Comparison of ENCODE assay signal across 18 cellular contexts in the genomic region with DNA sequence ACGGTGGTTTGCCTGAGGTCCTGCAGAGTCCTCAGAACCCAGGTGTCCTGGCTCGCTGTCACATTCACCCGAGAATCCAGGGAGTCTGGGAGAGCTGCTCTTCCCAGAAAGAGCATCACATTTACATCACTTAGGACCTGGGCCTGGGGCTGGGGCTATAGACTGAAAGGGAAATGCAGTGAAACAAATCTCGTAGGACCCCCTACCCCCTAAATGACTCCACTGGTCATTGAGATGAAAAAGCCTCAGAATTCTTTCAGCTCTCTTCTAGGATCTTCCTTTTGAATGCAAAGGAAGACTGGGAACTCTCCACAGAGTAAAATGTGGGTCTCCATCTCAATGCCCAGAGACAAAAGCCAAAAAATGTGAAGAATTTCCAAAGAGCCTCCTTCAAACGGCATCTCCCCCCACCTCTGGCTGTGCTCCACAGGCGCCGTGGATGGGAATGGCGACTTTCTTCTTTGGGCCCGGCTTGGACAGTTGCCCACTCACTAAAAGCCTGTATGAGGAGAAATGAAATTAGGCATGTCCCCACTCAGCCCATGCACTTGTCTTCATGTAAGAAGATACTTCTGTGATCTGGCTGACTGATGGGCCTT. TPM values are rescaled to one million over a fixed set of nuclear protein-coding genes. Genes with fewer than 3 reads are reported as not detected.
DNase-seq lines count a peak whose midpoint lies in the region; ATAC-seq and TF ChIP-seq lines count a peak whose summit lies in the region.
"Had no signal": no experiment of that assay in that cellular context is flagged by ENCODE, and none has a peak within 500 bp of the region (broad histone marks: within the 10 kb centered on the region; RNA-seq: fewer than 3 reads in every experiment).

No MANE protein-coding gene starts in this region.

- H3K4me3 ChIP-seq in smooth muscle cell (no peak overlapping the region), body of pancreas (no peak overlapping the region)
- H3K4me3 ChIP-seq: right atrium auricular region had no signal

- H3K27ac ChIP-seq in smooth muscle cell (ENCODE audit: low read depth) = no peak overlapping the region
- no peak overlapping the region for H3K27ac ChIP-seq in body of pancreas
- H3K27ac ChIP-seq: 22Rv1, brain microvascular endothelial cell had no signal

- no peak for TF ChIP-seq CTCF in smooth muscle cell (IDR thresholded peaks at IDR 0.05; ENCODE audit: borderline replicate concordance, insufficient read depth, poor library complexity, severe bottlenecking)
- TF ChIP-seq CTCF in body of pancreas (IDR thresholded peaks at IDR 0.05) = no peak

- TF ChIP-seq POLR2A in body of pancreas (IDR thresholded peaks at IDR 0.05) = no peak

- 31% methylated on average over 9 of the region's 9 CpGs for WGBS in smooth muscle cell (ENCODE audit: low lambda C conversion rate)
- whole genome bisulfite sequencing in body of pancreas, 2 donors = 59 to 64% methylated on average over 9 of the region's 9 CpGs

- no peak overlapping the region for H3K9ac ChIP-seq in smooth muscle cell (ENCODE audit: low read depth)

- H3K9me3 ChIP-seq in smooth muscle cell (replicated peaks; ENCODE audit: low read depth) = no peaks in the 10 kb centered on the region
- H3K9me3 ChIP-seq in body of pancreas = no peaks in the 10 kb centered on the region
- H3K9me3 ChIP-seq: right atrium auricular region had no signal

- H3K36me3 ChIP-seq in smooth muscle cell (ENCODE audit: low read depth) (no peaks in the 10 kb centered on the region), body of pancreas (replicated peaks in 1 of 2; ENCODE audit: insufficient read depth in 1 of 2, low read depth in 2 of 2) (no peaks in the 10 kb centered on the region)
- H3K36me3 ChIP-seq: brain microvascular endothelial cell, right atrium auricular region had no signal

- no peaks in the 10 kb centered on the region for H3K27me3 ChIP-seq in smooth muscle cell (ENCODE audit: low read depth)
- no peaks in the 10 kb centered on the region for H3K27me3 ChIP-seq in body of pancreas
- H3K27me3 ChIP-seq: brain microvascular endothelial cell, right atrium auricular region had no signal

- peak; percentile 8 for DNase-seq in NCI-H2171 treated with DMSO at 0.1 percent for 48 hours (lab: John Stamatoyannopoulos, UW)
- no peak for DNase-seq in NCI-H2171 (lab: John Stamatoyannopoulos, UW)
- DNase-seq in NCI-H69 (lab: John Stamatoyannopoulos, UW) = peak; percentile 43
- DNase-seq in iPS DF 4.7 (ENCODE audit: extremely low read depth, low spot score) = peak; percentile 90
- no peak for DNase-seq in smooth muscle cell (lab: John Stamatoyannopoulos, UW; ENCODE audit: unreplicated experiment)
- DNase-seq in body of pancreas = no peak
- DNase-seq in NCI-H2227 treated with DMSO at 0.1 percent for 48 hours (lab: John Stamatoyannopoulos, UW) = no peak
- DNase-seq: activated naive CD4-positive, alpha-beta T cell treated with anti-CD3 and anti-CD28 coated beads, Interleukin-2, amount 10 ng/mL, durations not matched to agents 7 days and 5 days; CD8-positive, alpha-beta memory T cell; dermis blood vessel endothelial cell; NCI-H510A; RPMI8226; stimulated activated CD4-positive, alpha-beta T cell treated with anti-CD3 and anti-CD28 coated beads, Interleukin-1b, Interleukin-23, amount 100 ng/mL, for 48 hours; substantia nigra had no signal

- H2AFZ ChIP-seq in smooth muscle cell (ENCODE audit: low read depth) = no peak overlapping the region

- no peaks in the 10 kb centered on the region for H4K20me1 ChIP-seq in smooth muscle cell (ENCODE audit: low read depth)

- H3K4me2 ChIP-seq in smooth muscle cell = peak overlapping the region; percentile 72

- H3K79me2 ChIP-seq in smooth muscle cell (ENCODE audit: low read depth) = no peaks in the 10 kb centered on the region

- intact Hi-C loops in body of pancreas (cut with DNase I) = no loop called here

- no peaks in the 10 kb centered on the region for H3F3A ChIP-seq in smooth muscle cell (ENCODE audit: low read depth)

- peaks cover 63% of the 10 kb centered on the region for H3K4me1 ChIP-seq in smooth muscle cell (ENCODE audit: low read depth)
- H3K4me1 ChIP-seq in body of pancreas = no peaks in the 10 kb centered on the region

- ATAC-seq in body of pancreas (no peak), GM19397 (IDR thresholded peaks at IDR 0.05; ENCODE audit: unreplicated experiment) (no peak)

RNA-seq across cellular contexts. Expression of a gene that starts 49.0 kb away (rescaled TPM):
- 7.3 and 10.8 TPM in 2 replicates for total RNA-seq in smooth muscle cell
- polyA plus RNA-seq in smooth muscle cell = 2.1 and 11.1 TPM in 2 replicates
- 100 to 1,000 TPM in 1 of 2 donors, 10 to 100 TPM in 1; 36.9 to 106 TPM for total RNA-seq in body of pancreas

Comparison
In these comparisons a context has a peak if more than half of its experiments do, and no peak if none do; other contexts are left out.
1. DNase-seq: peak in NCI-H2171 treated with DMSO at 0.1 percent for 48 hours (single experiment), NCI-H69 (single experiment) and iPS DF 4.7 (single experiment); none in NCI-H2171 (single experiment), smooth muscle cell (single experiment), body of pancreas (0 of 4) and NCI-H2227 treated with DMSO at 0.1 percent for 48 hours (single experiment).